Comparison of ENCODE assay signal across 10 cellular contexts in the genomic region with DNA sequence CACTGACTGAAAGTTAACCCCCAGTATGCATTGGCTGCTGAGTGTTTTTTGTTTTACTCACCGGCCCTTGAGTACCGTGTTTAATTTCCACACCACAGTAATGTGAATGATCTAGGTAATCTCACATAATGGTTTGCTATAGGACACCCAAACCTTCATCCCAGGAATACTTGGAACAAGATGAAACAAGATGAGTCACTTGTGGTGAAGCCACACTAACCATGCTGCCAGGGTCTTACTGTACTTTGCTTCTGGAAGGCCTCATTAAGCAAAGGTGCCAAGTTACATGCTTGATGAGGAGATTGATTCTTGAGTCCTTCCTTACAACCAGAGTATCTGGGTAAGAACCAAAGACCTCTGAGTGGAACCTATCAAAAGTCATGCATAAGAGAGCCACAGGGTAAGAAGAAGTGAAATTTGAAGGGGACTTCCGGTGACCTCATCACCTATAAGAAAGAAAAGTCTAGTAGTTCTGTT.
DNase-seq lines count a peak whose midpoint lies in the region; ATAC-seq and TF ChIP-seq lines count a peak whose summit lies in the region.
"Had no signal": no experiment of that assay in that cellular context is flagged by ENCODE, and none has a peak within 500 bp of the region (broad histone marks: within the 10 kb centered on the region; RNA-seq: fewer than 3 reads in every experiment).

No MANE protein-coding gene starts in this region.

- no peaks in the 10 kb centered on the region for H3K79me1 ChIP-seq in H9 (ENCODE audit: insufficient read depth, low read depth, low read length, poor library complexity, severe bottlenecking)

- no peak overlapping the region for H3K23ac ChIP-seq in H9 (ENCODE audit: insufficient read length, low read depth, low read length)

- no peaks in the 10 kb centered on the region for H3K9me3 Mint-ChIP-seq in H9

- H3K4me3 ChIP-seq in GM06990 (replicated peaks; ENCODE audit: low read depth, low read length) (no peak overlapping the region), MG63 (no peak overlapping the region), left ventricle myocardium inferior (no peak overlapping the region)

- no peak for TF ChIP-seq CTCF in GM06990 (IDR thresholded peaks at IDR 0.05; ENCODE audit: insufficient read depth, low read length, poor library complexity, severe bottlenecking)
- TF ChIP-seq CTCF in foreskin keratinocyte (conservative IDR thresholded peaks at IDR 0.05): no peak
- TF ChIP-seq CTCF in left ventricle myocardium inferior (IDR thresholded peaks at IDR 0.05; ENCODE audit: borderline replicate concordance): no peak
- TF ChIP-seq CTCF in H9 (conservative IDR thresholded peaks at IDR 0.05): no peak

- WGBS in H9 (ENCODE audit: extremely low coverage, insufficient read length, low lambda C conversion rate): no CpG with 5 or more reads among the region's 3 CpGs

- H3K4me1 ChIP-seq in foreskin keratinocyte (peaks cover 20% of the 10 kb centered on the region), left ventricle myocardium inferior (no peaks in the 10 kb centered on the region), H9 (ENCODE audit: insufficient read depth, low read length) (no peaks in the 10 kb centered on the region)

- intact Hi-C loops in left ventricle myocardium inferior (cut with micrococcal nuclease): no loop called here

- no peak overlapping the region for H4K8ac ChIP-seq in H9 (replicated peaks; ENCODE audit: insufficient read length, low read depth, low read length)

- no peak overlapping the region for H4K5ac ChIP-seq in H9 (ENCODE audit: insufficient read length, low read depth, low read length)

- no peak overlapping the region for H3K18ac ChIP-seq in H9 (ENCODE audit: insufficient read length, low read depth, low read length)

- H3K27ac Mint-ChIP-seq in H9: no peak overlapping the region

- no peak overlapping the region for H3K9ac ChIP-seq in H9 (ENCODE audit: extremely low read depth, insufficient read length, low read length)

- H3K23me2 ChIP-seq in H9 (ENCODE audit: insufficient read length, low read depth, low read length, poor library complexity, severe bottlenecking): no peaks in the 10 kb centered on the region

- H4K91ac ChIP-seq in H9 (ENCODE audit: insufficient read length, low read depth, low read length): no peak overlapping the region

- H2BK12ac ChIP-seq in H9 (ENCODE audit: insufficient read length, low read depth, low read length): no peak overlapping the region

- H2BK15ac ChIP-seq in H9 (ENCODE audit: low read depth, low read length): no peak overlapping the region

- no peak overlapping the region for H2AFZ ChIP-seq in H9 (ENCODE audit: low read length)

- H3K4me1 Mint-ChIP-seq in H9: no peaks in the 10 kb centered on the region
- H3K4me1 Mint-ChIP-seq: neural crest cell had no signal

- no peaks in the 10 kb centered on the region for H3K27me3 ChIP-seq in GM06990 (replicated peaks; ENCODE audit: control insufficient read depth, insufficient read depth, low read length)
- H3K27me3 ChIP-seq in MG63: no peaks in the 10 kb centered on the region
- no peaks in the 10 kb centered on the region for H3K27me3 ChIP-seq in foreskin keratinocyte
- no peaks in the 10 kb centered on the region for H3K27me3 ChIP-seq in left ventricle myocardium inferior (ENCODE audit: low read depth)
- H3K27me3 ChIP-seq in H9 (ENCODE audit: insufficient read depth, low read length): no peaks in the 10 kb centered on the region

- H3K36me3 ChIP-seq in GM06990 (ENCODE audit: control insufficient read depth, insufficient read depth, low read length): no peaks in the 10 kb centered on the region
- H3K36me3 ChIP-seq in MG63: no peaks in the 10 kb centered on the region
- no peaks in the 10 kb centered on the region for H3K36me3 ChIP-seq in left ventricle myocardium inferior

- H3K56ac ChIP-seq in H9 (ENCODE audit: insufficient read length, low read depth, low read length): no peak overlapping the region

- H3K4ac ChIP-seq in H9 (ENCODE audit: low read depth, low read length): no peak overlapping the region

- peak; percentile 20 for DNase-seq in GM06990 (ENCODE audit: extremely low read depth, insufficient read length)
- peak; percentile 39 for DNase-seq in MG63
- peak; percentile 55 to 69 for DNase-seq in foreskin keratinocyte
- no peak for DNase-seq in left ventricle myocardium inferior
- no peak for DNase-seq in inferior parietal cortex (ENCODE audit: extremely low spot score)
- no peak for DNase-seq in H9
- DNase-seq in NCI-H187 (lab: John Stamatoyannopoulos, UW): no peak

- no peaks in the 10 kb centered on the region for H3K36me3 Mint-ChIP-seq in H9 (ENCODE audit: insufficient read depth in 1 of 3, low read depth in 3 of 3)

- H3T11ph ChIP-seq in H9 (ENCODE audit: low read length): no peak overlapping the region

- no peak overlapping the region for H2BK120ac ChIP-seq in H9 (ENCODE audit: low read depth, low read length, poor library complexity, severe bottlenecking)

- H3K14ac ChIP-seq in H9 (ENCODE audit: insufficient read depth, low read length): no peak overlapping the region

- H3K9me3 ChIP-seq in MG63 (no peaks in the 10 kb centered on the region), left ventricle myocardium inferior (replicated peaks) (peaks cover 11% of the 10 kb centered on the region), H9 (ENCODE audit: control insufficient read depth, low read depth, low read length) (no peaks in the 10 kb centered on the region)

- ATAC-seq in GM21390 (IDR thresholded peaks at IDR 0.05; ENCODE audit: unreplicated experiment): peak; percentile 71
- ATAC-seq in foreskin keratinocyte: peak; percentile 76

- H3K79me2 ChIP-seq in H9 (ENCODE audit: insufficient read depth, low read length): no peaks in the 10 kb centered on the region

- no peaks in the 10 kb centered on the region for H4K20me1 ChIP-seq in H9 (ENCODE audit: control insufficient read depth, insufficient read depth, insufficient read length)

- H3K4me3 Mint-ChIP-seq in H9: no peak overlapping the region
- H3K4me3 Mint-ChIP-seq: neural crest cell had no signal

- no peak overlapping the region for H3K4me2 ChIP-seq in H9 (ENCODE audit: insufficient read depth, insufficient read length, low read length)

- no peak overlapping the region for H2BK20ac ChIP-seq in H9 (ENCODE audit: low read depth, low read length, poor library complexity, severe bottlenecking)

- H3K27ac ChIP-seq in foreskin keratinocyte (no peak overlapping the region), left ventricle myocardium inferior (replicated peaks) (no peak overlapping the region), H9 (ENCODE audit: insufficient read length, low read depth, low read length) (no peak overlapping the region)
- H3K27ac ChIP-seq: HL-60 had no signal

- H2AK5ac ChIP-seq in H9 (ENCODE audit: insufficient read length, low read length): no peak overlapping the region

- no peaks in the 10 kb centered on the region for H3K27me3 Mint-ChIP-seq in H9 (ENCODE audit: low read depth)

- no peak overlapping the region for H2BK5ac ChIP-seq in H9 (ENCODE audit: insufficient read length, low read length)

Comparison
In these comparisons a context has a peak if more than half of its experiments do, and no peak if none do; other contexts are left out.
1. DNase-seq: peak in GM06990 (single experiment), MG63 (single experiment) and foreskin keratinocyte (2 of 2); none in left ventricle myocardium inferior (single experiment), inferior parietal cortex (single experiment), H9 (single experiment) and NCI-H187 (0 of 2).